Comparison of ENCODE assay signal across 20 cellular contexts in the genomic region with DNA sequence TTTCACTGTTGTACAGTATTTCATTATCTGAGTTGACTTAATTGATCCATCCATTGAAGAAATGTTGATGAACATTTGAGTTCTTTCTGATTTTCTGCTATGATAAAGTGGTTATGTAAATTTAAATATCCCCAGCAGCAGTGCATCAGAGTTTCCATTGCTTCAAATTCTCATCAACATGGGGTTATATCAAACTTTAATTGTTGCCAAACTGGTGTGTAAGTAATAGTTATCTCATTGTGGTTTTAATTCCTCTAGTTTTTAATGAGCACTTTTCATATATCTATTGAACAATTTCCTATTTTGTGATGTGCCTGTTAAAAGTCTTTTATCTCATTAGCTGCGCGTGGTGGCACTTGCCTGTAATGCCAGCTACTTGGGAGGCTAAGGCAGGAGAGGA. TPM values are rescaled to one million over a fixed set of nuclear protein-coding genes. Genes with fewer than 3 reads are reported as not detected.
DNase-seq lines count a peak whose midpoint lies in the region; ATAC-seq, FAIRE-seq and TF ChIP-seq lines count a peak whose summit lies in the region.
"Had no signal": no experiment of that assay in that cellular context is flagged by ENCODE, and none has a peak within 500 bp of the region (broad histone marks: within the 10 kb centered on the region; RNA-seq: fewer than 3 reads in every experiment).

No MANE protein-coding gene starts in this region.

- peaks cover 98% of the 10 kb centered on the region for H3K36me3 Mint-ChIP-seq in activated T-cell treated with anti-CD3 and anti-CD28 coated beads, Interleukin-2, amount 50 U/mL, for 24 hours (ENCODE audit: low read depth)
- H3K36me3 Mint-ChIP-seq in CD4-positive, CD25-positive, alpha-beta regulatory T cell, result peaks cover 52% of the 10 kb centered on the region
- H3K36me3 Mint-ChIP-seq in activated naive CD8-positive, alpha-beta T cell treated with anti-CD3 and anti-CD28 coated beads for 36 hours, result peaks cover 49% of the 10 kb centered on the region

- no peaks in the 10 kb centered on the region for H3K27me3 Mint-ChIP-seq in activated T-cell treated with anti-CD3 and anti-CD28 coated beads, Interleukin-2, amount 50 U/mL, for 24 hours
- no peaks in the 10 kb centered on the region for H3K27me3 Mint-ChIP-seq in CD4-positive, CD25-positive, alpha-beta regulatory T cell
- H3K27me3 Mint-ChIP-seq in activated naive CD8-positive, alpha-beta T cell treated with anti-CD3 and anti-CD28 coated beads for 36 hours, result no peaks in the 10 kb centered on the region
- H3K27me3 Mint-ChIP-seq: CD4-positive, alpha-beta T cell; IgD-negative memory B cell had no signal

- TF ChIP-seq RAD21 in SK-N-SH (IDR thresholded peaks at IDR 0.05; ENCODE audit: low read length), result no peak

- peaks cover 29% of the 10 kb centered on the region for H3K4me1 Mint-ChIP-seq in activated T-cell treated with anti-CD3 and anti-CD28 coated beads, Interleukin-2, amount 50 U/mL, for 24 hours (ENCODE audit: low read depth)
- peaks cover 0 to 22% (median 11%) of the 10 kb centered on the region in 4 donors for H3K4me1 Mint-ChIP-seq in CD4-positive, CD25-positive, alpha-beta regulatory T cell
- H3K4me1 Mint-ChIP-seq in activated naive CD8-positive, alpha-beta T cell treated with anti-CD3 and anti-CD28 coated beads for 36 hours, result peaks cover 20% of the 10 kb centered on the region

- no peaks in the 10 kb centered on the region for H3K27me3 ChIP-seq in CD4-positive, CD25-positive, alpha-beta regulatory T cell (ENCODE audit: control insufficient read depth, insufficient read depth, low read length)
- no peaks in the 10 kb centered on the region for H3K27me3 ChIP-seq in SK-N-SH (ENCODE audit: insufficient read depth)

- peaks cover 39% of the 10 kb centered on the region for H3K79me2 ChIP-seq in SK-N-SH (ENCODE audit: insufficient read depth)

- peak; percentile 70 for FAIRE-seq in HTR-8/SVneo (lab: Jason Lieb, UNC)
- FAIRE-seq: H54 had no signal

- H3K4me3 Mint-ChIP-seq in activated T-cell treated with anti-CD3 and anti-CD28 coated beads, Interleukin-2, amount 50 U/mL, for 24 hours, result no peak overlapping the region
- peak overlapping the region in 1 of 4 donors; percentile 22 for H3K4me3 Mint-ChIP-seq in CD4-positive, CD25-positive, alpha-beta regulatory T cell
- no peak overlapping the region for H3K4me3 Mint-ChIP-seq in activated naive CD8-positive, alpha-beta T cell treated with anti-CD3 and anti-CD28 coated beads for 36 hours
- H3K4me3 Mint-ChIP-seq: CD4-positive, alpha-beta T cell; IgD-negative memory B cell had no signal

- no peak overlapping the region for H3K9ac ChIP-seq in SK-N-SH

- no peaks in the 10 kb centered on the region for H3K4me1 ChIP-seq in CD4-positive, CD25-positive, alpha-beta regulatory T cell (ENCODE audit: control insufficient read depth, insufficient read depth, low read length, poor library complexity, severe bottlenecking)
- no peaks in the 10 kb centered on the region for H3K4me1 ChIP-seq in SK-N-SH (ENCODE audit: control insufficient read depth in 1 of 2, insufficient read depth in 2 of 2, low read depth in 1 of 2, low read length in 1 of 2)
- H3K4me1 ChIP-seq: Caco-2 had no signal

- no peak for ATAC-seq in CD4-positive, CD25-positive, alpha-beta regulatory T cell (ENCODE audit: low read depth in 2 of 2)
- ATAC-seq: Panc1 had no signal

- no peak for DNase-seq in activated T-cell treated with anti-CD3 and anti-CD28 coated beads, Interleukin-2, amount 50 U/mL, for 24 hours
- DNase-seq in activated T-cell treated with anti-CD3 and anti-CD28 coated beads for 4 hours, result no peak
- no peak for DNase-seq in CD4-positive, CD25-positive, alpha-beta regulatory T cell
- no peak for DNase-seq in HTR-8/SVneo (ENCODE audit: insufficient read length, low spot score)
- no peak for DNase-seq in activated naive CD8-positive, alpha-beta T cell treated with anti-CD3 and anti-CD28 coated beads for 36 hours
- DNase-seq in NOMO-1 treated with dmso at 0.1 percent for 144 hours (lab: John Stamatoyannopoulos, UW; ENCODE audit: unreplicated experiment), result no peak
- no peak for DNase-seq in SK-N-SH
- DNase-seq: CD4-positive, alpha-beta T cell; DMS 273 treated with DMSO at 0.1 percent for 48 hours; DMS79 treated with DMSO at 0.1 percent for 48 hours; NCI-H1105; NCI-H146; NCI-H2029; NCI-H226; NCI-H510A treated with DMSO at 0.1 percent for 48 hours; NCI-H748 treated with DMSO at 0.1 percent for 48 hours had no signal

- peaks cover 21% of the 10 kb centered on the region for H4K20me1 ChIP-seq in SK-N-SH (ENCODE audit: insufficient read depth)

- no peaks in the 10 kb centered on the region for H3K9me3 Mint-ChIP-seq in activated T-cell treated with anti-CD3 and anti-CD28 coated beads, Interleukin-2, amount 50 U/mL, for 24 hours
- H3K9me3 Mint-ChIP-seq in CD4-positive, CD25-positive, alpha-beta regulatory T cell, result peaks cover 0 to 3% (median under 1%) of the 10 kb centered on the region in 7 donors
- peaks cover 1% of the 10 kb centered on the region for H3K9me3 Mint-ChIP-seq in activated naive CD8-positive, alpha-beta T cell treated with anti-CD3 and anti-CD28 coated beads for 36 hours
- H3K9me3 Mint-ChIP-seq: CD4-positive, alpha-beta T cell had no signal

- peaks cover 90% of the 10 kb centered on the region for H3K36me3 ChIP-seq in CD4-positive, CD25-positive, alpha-beta regulatory T cell (ENCODE audit: control insufficient read depth, insufficient read depth, low read length)
- H3K36me3 ChIP-seq in SK-N-SH (replicated peaks in 1 of 2; ENCODE audit: control insufficient read depth in 1 of 2, insufficient read depth in 2 of 2, low read length in 1 of 2), result peaks cover 62 to 77% of the 10 kb centered on the region in 2 experiments

- no peak overlapping the region for H3K4me3 ChIP-seq in CD4-positive, CD25-positive, alpha-beta regulatory T cell (ENCODE audit: low read depth, low read length)
- H3K4me3 ChIP-seq in SK-N-SH (ENCODE audit: low read depth in 2 of 2, low read length in 1 of 2), result no peak overlapping the region

- TF ChIP-seq CTCF in SK-N-SH (IDR thresholded peaks at IDR 0.05), result no peak

- H3K27ac ChIP-seq in CD4-positive, CD25-positive, alpha-beta regulatory T cell (ENCODE audit: insufficient read depth, low read length, poor library complexity, severe bottlenecking), result no peak overlapping the region
- H3K27ac ChIP-seq in SK-N-SH (ENCODE audit: low read depth in 2 of 2, low read length in 1 of 2), result peak overlapping the region in 1 of 2 experiments; percentile 15; a peak in 1 of 4 replicates

- no peaks in the 10 kb centered on the region for H3K9me2 ChIP-seq in SK-N-SH

- CTCF ChIA-PET in SK-N-SH (lab: Yijun Ruan, JAX), result no interaction called here

- no peak for TF ChIP-seq EP300 in SK-N-SH (IDR thresholded peaks at IDR 0.05; ENCODE audit: borderline replicate concordance in 1 of 2, low read depth in 1 of 2, low read length in 1 of 2)

- no peak overlapping the region for H3K4me2 ChIP-seq in SK-N-SH

- WGBS in SK-N-SH (ENCODE audit: low lambda C conversion rate), result 98% methylated on average over 2 of the region's 2 CpGs

- no peaks in the 10 kb centered on the region for H3K9me3 ChIP-seq in CD4-positive, CD25-positive, alpha-beta regulatory T cell (ENCODE audit: control insufficient read depth in 2 of 2, low read length in 2 of 2)
- H3K9me3 ChIP-seq in SK-N-SH, result no peaks in the 10 kb centered on the region
- H3K9me3 ChIP-seq: Caco-2 had no signal

- H3F3A ChIP-seq in SK-N-SH (replicated peaks; ENCODE audit: insufficient read depth), result peaks cover 10% of the 10 kb centered on the region

- POLR2A ChIA-PET in SK-N-SH (lab: Yijun Ruan, JAX), result no interaction called here

- H3K27ac Mint-ChIP-seq in activated T-cell treated with anti-CD3 and anti-CD28 coated beads, Interleukin-2, amount 50 U/mL, for 24 hours, result peak overlapping the region; percentile 80
- peak overlapping the region in 2 of 3 donors; percentile 46 to 48 for H3K27ac Mint-ChIP-seq in CD4-positive, CD25-positive, alpha-beta regulatory T cell
- H3K27ac Mint-ChIP-seq in activated naive CD8-positive, alpha-beta T cell treated with anti-CD3 and anti-CD28 coated beads for 36 hours, result peak overlapping the region; percentile 73
- H3K27ac Mint-ChIP-seq: CD4-positive, alpha-beta T cell; IgD-negative memory B cell had no signal

- no peak overlapping the region for H2AFZ ChIP-seq in SK-N-SH (ENCODE audit: low read depth)

TF ChIP-seq in SK-N-SH, 30 proteins besides CTCF, POLR2A, EP300 and RAD21 (continues in another document):
- TF ChIP-seq SIN3A (IDR thresholded peaks at IDR 0.05; ENCODE audit: borderline replicate concordance, low read depth, low read length) (no peak), GABPA (IDR thresholded peaks at IDR 0.05; ENCODE audit: low read depth) (no peak), CHD2 (IDR thresholded peaks at IDR 0.05; ENCODE audit: low read length, partially characterized antibody) (no peak), MXI1 (IDR thresholded peaks at IDR 0.05; ENCODE audit: low read depth, low read length) (no peak), FOXJ3 (CRISPR knock-in tag; IDR thresholded peaks at IDR 0.05) (no peak), YY1 (IDR thresholded peaks at IDR 0.05; ENCODE audit: low read depth) (no peak)
- TF ChIP-seq, protein P1, sequence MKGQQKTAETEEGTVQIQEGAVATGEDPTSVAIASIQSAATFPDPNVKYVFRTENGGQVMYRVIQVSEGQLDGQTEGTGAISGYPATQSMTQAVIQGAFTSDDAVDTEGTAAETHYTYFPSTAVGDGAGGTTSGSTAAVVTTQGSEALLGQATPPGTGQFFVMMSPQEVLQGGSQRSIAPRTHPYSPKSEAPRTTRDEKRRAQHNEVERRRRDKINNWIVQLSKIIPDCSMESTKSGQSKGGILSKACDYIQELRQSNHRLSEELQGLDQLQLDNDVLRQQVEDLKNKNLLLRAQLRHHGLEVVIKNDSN (IDR thresholded peaks at IDR 0.05; ENCODE audit: borderline replicate concordance, low read depth), result no peak

RNA-seq across cellular contexts. Expression of a gene that starts 18.1 kb away (rescaled TPM):
- 64.6 TPM for total RNA-seq in CD4-positive, CD25-positive, alpha-beta regulatory T cell
- 10 to 100 TPM; 35.4 to 55.1 (median 50.2) TPM for polyA plus RNA-seq in CD4-positive, CD25-positive, alpha-beta regulatory T cell
- total RNA-seq in activated naive CD8-positive, alpha-beta T cell treated with anti-CD3 and anti-CD28 coated beads for 36 hours, result 10 to 100 TPM; 45.8 to 48.0 TPM
- 3.9 and 4.6 TPM in 2 replicates for polyA plus RNA-seq in SK-N-SH (2012; rRNA removed)
- 4.5 and 4.7 TPM in 2 replicates for polyA plus RNA-seq in SK-N-SH (2012; cell fraction: cytosol; rRNA removed)
- 8.1 and 9.0 TPM in 2 replicates for polyA plus RNA-seq in SK-N-SH (2012; cell fraction: nucleus; rRNA removed)

RNA-seq across cellular contexts. Expression of a gene that starts 40.6 kb away (rescaled TPM):
- 105 TPM for total RNA-seq in CD4-positive, CD25-positive, alpha-beta regulatory T cell
- 10 to 100 TPM; 24.4 to 39.6 (median 34.8) TPM for polyA plus RNA-seq in CD4-positive, CD25-positive, alpha-beta regulatory T cell
- 10 to 100 TPM; 65.4 to 67.6 TPM for total RNA-seq in activated naive CD8-positive, alpha-beta T cell treated with anti-CD3 and anti-CD28 coated beads for 36 hours
- polyA plus RNA-seq in SK-N-SH (2012; rRNA removed), result 51.9 and 52.4 TPM in 2 replicates
- 41.9 and 42.7 TPM in 2 replicates for polyA plus RNA-seq in SK-N-SH (2012; cell fraction: cytosol; rRNA removed)
- 69.0 and 76.6 TPM in 2 replicates for polyA plus RNA-seq in SK-N-SH (2012; cell fraction: nucleus; rRNA removed)
